ENCODE assay signal across 1 cellular context in the genomic region with DNA sequence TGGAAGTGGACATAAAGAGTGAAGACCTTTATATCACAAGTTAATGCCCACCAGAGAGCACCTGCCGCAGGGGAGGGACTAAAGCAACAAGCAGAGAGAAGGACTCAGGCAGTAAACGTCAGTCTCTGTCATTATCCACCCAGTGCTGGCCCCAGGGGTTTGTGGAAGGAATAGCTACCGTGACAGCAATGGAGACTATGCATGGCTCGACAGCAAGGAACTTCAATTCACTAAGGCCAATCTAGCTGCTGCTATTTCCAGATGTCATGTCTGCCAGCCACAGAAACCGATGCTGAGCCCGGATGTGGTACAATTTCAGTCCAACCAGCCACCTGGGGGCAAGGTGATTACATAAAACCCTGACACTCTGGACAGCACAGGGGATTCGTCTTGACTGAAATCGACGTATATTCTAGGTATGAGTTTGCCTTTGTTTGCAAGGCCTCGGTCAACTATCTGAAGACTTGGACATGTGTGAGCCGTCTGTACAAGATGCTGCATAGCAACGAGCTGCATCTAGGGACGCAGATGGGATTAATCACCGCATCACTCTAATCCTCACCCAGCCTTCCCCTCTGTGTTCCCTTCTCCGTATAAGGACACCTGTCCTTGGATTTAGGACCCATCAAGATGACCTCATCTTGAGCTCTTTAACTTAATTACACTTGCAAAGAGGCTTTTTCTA.
TF ChIP-seq lines count a peak whose summit lies in the region.

No MANE protein-coding gene starts in this region.

TF ChIP-seq in HepG2, 621 proteins besides CTCF, POLR2A, EP300 and RAD21 (continued from another document):
- TF ChIP-seq, protein P1, sequence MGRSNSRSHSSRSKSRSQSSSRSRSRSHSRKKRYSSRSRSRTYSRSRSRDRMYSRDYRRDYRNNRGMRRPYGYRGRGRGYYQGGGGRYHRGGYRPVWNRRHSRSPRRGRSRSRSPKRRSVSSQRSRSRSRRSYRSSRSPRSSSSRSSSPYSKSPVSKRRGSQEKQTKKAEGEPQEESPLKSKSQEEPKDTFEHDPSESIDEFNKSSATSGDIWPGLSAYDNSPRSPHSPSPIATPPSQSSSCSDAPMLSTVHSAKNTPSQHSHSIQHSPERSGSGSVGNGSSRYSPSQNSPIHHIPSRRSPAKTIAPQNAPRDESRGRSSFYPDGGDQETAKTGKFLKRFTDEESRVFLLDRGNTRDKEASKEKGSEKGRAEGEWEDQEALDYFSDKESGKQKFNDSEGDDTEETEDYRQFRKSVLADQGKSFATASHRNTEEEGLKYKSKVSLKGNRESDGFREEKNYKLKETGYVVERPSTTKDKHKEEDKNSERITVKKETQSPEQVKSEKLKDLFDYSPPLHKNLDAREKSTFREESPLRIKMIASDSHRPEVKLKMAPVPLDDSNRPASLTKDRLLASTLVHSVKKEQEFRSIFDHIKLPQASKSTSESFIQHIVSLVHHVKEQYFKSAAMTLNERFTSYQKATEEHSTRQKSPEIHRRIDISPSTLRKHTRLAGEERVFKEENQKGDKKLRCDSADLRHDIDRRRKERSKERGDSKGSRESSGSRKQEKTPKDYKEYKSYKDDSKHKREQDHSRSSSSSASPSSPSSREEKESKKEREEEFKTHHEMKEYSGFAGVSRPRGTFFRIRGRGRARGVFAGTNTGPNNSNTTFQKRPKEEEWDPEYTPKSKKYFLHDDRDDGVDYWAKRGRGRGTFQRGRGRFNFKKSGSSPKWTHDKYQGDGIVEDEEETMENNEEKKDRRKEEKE (IDR thresholded peaks at IDR 0.05) = no peak
- TF ChIP-seq, protein P2, sequence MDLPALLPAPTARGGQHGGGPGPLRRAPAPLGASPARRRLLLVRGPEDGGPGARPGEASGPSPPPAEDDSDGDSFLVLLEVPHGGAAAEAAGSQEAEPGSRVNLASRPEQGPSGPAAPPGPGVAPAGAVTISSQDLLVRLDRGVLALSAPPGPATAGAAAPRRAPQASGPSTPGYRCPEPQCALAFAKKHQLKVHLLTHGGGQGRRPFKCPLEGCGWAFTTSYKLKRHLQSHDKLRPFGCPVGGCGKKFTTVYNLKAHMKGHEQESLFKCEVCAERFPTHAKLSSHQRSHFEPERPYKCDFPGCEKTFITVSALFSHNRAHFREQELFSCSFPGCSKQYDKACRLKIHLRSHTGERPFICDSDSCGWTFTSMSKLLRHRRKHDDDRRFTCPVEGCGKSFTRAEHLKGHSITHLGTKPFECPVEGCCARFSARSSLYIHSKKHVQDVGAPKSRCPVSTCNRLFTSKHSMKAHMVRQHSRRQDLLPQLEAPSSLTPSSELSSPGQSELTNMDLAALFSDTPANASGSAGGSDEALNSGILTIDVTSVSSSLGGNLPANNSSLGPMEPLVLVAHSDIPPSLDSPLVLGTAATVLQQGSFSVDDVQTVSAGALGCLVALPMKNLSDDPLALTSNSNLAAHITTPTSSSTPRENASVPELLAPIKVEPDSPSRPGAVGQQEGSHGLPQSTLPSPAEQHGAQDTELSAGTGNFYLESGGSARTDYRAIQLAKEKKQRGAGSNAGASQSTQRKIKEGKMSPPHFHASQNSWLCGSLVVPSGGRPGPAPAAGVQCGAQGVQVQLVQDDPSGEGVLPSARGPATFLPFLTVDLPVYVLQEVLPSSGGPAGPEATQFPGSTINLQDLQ (CRISPR knock-in tag; IDR thresholded peaks at IDR 0.05) = no peak
- TF ChIP-seq ZNF709 (CRISPR knock-in tag; IDR thresholded peaks at IDR 0.05) (0 out of 2 replicates have a peak, but pooled peaks have one; percentile 3), SRY (CRISPR knock-in tag; IDR thresholded peaks at IDR 0.05) (no peak), FOXC1 (CRISPR knock-in tag; IDR thresholded peaks at IDR 0.05; ENCODE audit: borderline replicate concordance) (0 out of 2 replicates have a peak, but pooled peaks have one; percentile 50), RXRA (CRISPR knock-in tag; IDR thresholded peaks at IDR 0.05) (no peak), KLF6 (CRISPR knock-in tag; IDR thresholded peaks at IDR 0.05) (no peak), ATF7 (IDR thresholded peaks at IDR 0.05) (peak; percentile 52; the same call in 1 of the 2 replicates), ATF7 (CRISPR knock-in tag; IDR thresholded peaks at IDR 0.05) (no peak), RCOR2 (CRISPR knock-in tag; IDR thresholded peaks at IDR 0.05) (no peak), CERS6 (CRISPR knock-in tag; IDR thresholded peaks at IDR 0.05) (no peak), MED13 (CRISPR knock-in tag; IDR thresholded peaks at IDR 0.05) (no peak), ZFYVE20 (CRISPR knock-in tag; IDR thresholded peaks at IDR 0.05; ENCODE audit: borderline replicate concordance, low read depth) (no peak), PAF1 (CRISPR knock-in tag; IDR thresholded peaks at IDR 0.05) (no peak), SRSF9 (IDR thresholded peaks at IDR 0.05; ENCODE audit: borderline replicate concordance, insufficient read depth, low read depth, low read length, poor library complexity, severe bottlenecking) (no peak), ZNF547 (CRISPR knock-in tag; IDR thresholded peaks at IDR 0.05) (no peak), MYC (CRISPR knock-in tag; IDR thresholded peaks at IDR 0.05; ENCODE audit: borderline replicate concordance) (no peak), CREBL2 (CRISPR knock-in tag; IDR thresholded peaks at IDR 0.05; ENCODE audit: borderline replicate concordance) (no peak)
- TF ChIP-seq, protein P3, sequence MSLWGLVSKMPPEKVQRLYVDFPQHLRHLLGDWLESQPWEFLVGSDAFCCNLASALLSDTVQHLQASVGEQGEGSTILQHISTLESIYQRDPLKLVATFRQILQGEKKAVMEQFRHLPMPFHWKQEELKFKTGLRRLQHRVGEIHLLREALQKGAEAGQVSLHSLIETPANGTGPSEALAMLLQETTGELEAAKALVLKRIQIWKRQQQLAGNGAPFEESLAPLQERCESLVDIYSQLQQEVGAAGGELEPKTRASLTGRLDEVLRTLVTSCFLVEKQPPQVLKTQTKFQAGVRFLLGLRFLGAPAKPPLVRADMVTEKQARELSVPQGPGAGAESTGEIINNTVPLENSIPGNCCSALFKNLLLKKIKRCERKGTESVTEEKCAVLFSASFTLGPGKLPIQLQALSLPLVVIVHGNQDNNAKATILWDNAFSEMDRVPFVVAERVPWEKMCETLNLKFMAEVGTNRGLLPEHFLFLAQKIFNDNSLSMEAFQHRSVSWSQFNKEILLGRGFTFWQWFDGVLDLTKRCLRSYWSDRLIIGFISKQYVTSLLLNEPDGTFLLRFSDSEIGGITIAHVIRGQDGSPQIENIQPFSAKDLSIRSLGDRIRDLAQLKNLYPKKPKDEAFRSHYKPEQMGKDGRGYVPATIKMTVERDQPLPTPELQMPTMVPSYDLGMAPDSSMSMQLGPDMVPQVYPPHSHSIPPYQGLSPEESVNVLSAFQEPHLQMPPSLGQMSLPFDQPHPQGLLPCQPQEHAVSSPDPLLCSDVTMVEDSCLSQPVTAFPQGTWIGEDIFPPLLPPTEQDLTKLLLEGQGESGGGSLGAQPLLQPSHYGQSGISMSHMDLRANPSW (CRISPR knock-in tag; IDR thresholded peaks at IDR 0.05; ENCODE audit: borderline replicate concordance) = no peak
